In the genomic region with DNA sequence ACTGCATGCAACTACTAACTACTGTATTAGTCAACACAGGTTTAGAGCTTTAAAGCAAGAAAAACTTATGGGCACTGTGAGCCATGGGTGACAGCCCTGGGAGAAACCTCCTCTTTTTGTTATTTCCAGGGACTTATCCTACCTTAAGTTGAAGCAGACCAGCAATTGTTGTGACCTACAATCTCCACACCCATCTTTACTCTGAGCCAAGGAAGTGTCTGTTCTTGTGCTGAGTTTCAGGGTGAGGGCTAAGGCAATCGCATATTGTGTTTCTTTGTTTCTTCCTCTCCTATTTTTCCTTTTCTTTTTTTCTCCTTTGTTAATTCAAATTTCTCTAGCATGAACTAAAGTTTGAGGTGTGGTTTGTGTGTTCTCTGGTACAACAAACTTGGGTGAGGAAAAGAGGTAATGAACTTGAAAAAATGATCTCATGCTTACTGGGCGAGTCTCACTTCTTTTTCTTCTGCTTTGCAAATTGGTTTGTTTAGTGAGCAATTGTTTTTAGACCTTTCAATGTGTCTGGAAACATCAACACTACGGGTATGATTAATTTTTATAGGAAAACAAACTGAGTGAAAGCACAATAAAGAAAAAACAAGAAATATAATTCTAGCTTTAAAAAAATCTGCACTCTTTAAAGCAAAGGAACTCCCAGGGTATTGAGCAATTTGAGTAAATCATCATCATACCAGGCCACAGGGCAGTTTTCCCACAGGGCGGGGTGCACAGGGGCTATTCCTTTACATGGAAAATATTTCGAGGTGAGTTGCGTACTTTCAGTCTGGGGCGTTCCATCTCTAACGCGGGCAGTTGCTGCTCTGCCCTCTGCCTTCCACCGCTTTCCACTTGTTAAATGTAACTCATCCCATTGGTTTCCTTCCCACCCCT, we compare ENCODE assay signal across 18 cellular contexts. TPM values are rescaled to one million over a fixed set of nuclear protein-coding genes. Genes with fewer than 3 reads are reported as not detected.
DNase-seq lines count a peak whose midpoint lies in the region; ATAC-seq, FAIRE-seq and TF ChIP-seq lines count a peak whose summit lies in the region.
"Had no signal": no experiment of that assay in that cellular context is flagged by ENCODE, and none has a peak within 500 bp of the region (broad histone marks: within the 10 kb centered on the region; RNA-seq: fewer than 3 reads in every experiment).

No MANE protein-coding gene starts in this region.

- peak; percentile 26 to 59; a peak in 2 of 5 replicates for TF ChIP-seq EP300 in A549 (IDR thresholded peaks at IDR 0.05)

- H3K4me3 ChIP-seq in A549 (peak overlapping the region; percentile 19; the same call in 2 of the 3 replicates), MG63 (no peak overlapping the region)
- H3K4me3 ChIP-seq: GM12878, thyroid gland had no signal

- H3K9me3 ChIP-seq in A549 (no peaks in the 10 kb centered on the region), MG63 (no peaks in the 10 kb centered on the region; the same call in 1 of the 2 replicates)
- H3K9me3 ChIP-seq: thyroid gland had no signal

- peak; percentile 26; the same call in 1 of the 2 replicates for TF ChIP-seq POLR2A in A549 (IDR thresholded peaks at IDR 0.05; ENCODE audit: low read length)

- DNase-seq in A549 (ENCODE audit: low read depth in 1 of 2, low spot score in 1 of 2) (peak; percentile 76 to 96), MG63 (peak; percentile 24), dedifferentiated amniotic fluid mesenchymal stem cell (ENCODE audit: extremely low spot score) (peak; percentile 47), mucosa of gallbladder (ENCODE audit: low spot score) (peak; percentile 39), SHP77 treated with DMSO at 0.1 percent for 48 hours (lab: John Stamatoyannopoulos, UW) (no peak), T-helper 2 cell (no peak)
- no peak for DNase-seq in stimulated activated naive CD8-positive, alpha-beta T cell treated with anti-CD3 and anti-CD28 coated beads, Interleukin-15, Interleukin-2, amounts not matched to agents 100 U/mL and 50 U/mL, for 24 hours
- DNase-seq: activated CD4-positive, alpha-beta memory T cell treated with anti-CD3 and anti-CD28 coated beads, Interleukin-2, amount 10 ng/mL, durations not matched to agents 7 days and 5 days; cerebellar nuclear complex; NCI-H446; RPMI8226; T-helper 9 cell; thyroid gland had no signal

- POLR2A ChIA-PET in A549 (lab: Yijun Ruan, JAX), result interaction anchor here (1.7 kb wide), 1 partner anchor 65 kb away, joined by 8 read pairs; a partner anchor contains a TSS

- WGBS in A549 (ENCODE audit: missing lambda C conversion rate), result under 1% methylated on average over 10 of the region's 10 CpGs

- no peaks in the 10 kb centered on the region for H3K27me3 ChIP-seq in MG63
- H3K27me3 ChIP-seq: thyroid gland had no signal

- peak in 1 of 2 experiments; percentile 36; a peak in 3 of 5 replicates for TF ChIP-seq RAD21 in A549 (conservative IDR thresholded peaks at IDR 0.05 in 1 of 2, IDR thresholded peaks at IDR 0.05 in 1 of 2)

- CTCF ChIA-PET in A549 (lab: Yijun Ruan, JAX), result interaction anchor here (0.7 to 1.7 kb wide), 6 partner anchors 9 to 142 kb away, joined by 3 to 6 read pairs (median 4); a partner anchor contains a TSS

- H3K27ac ChIP-seq in A549, result peak overlapping the region; percentile 91 to 96
- H3K27ac ChIP-seq: thyroid gland had no signal

- ATAC-seq in A549, result peak; percentile 91
- no peak for ATAC-seq in stimulated activated naive CD8-positive, alpha-beta T cell treated with anti-CD3 and anti-CD28 coated beads, Interleukin-15, Interleukin-2, amounts not matched to agents 100 U/mL and 50 U/mL, for 24 hours
- no peak for ATAC-seq in HG02623 (IDR thresholded peaks at IDR 0.05; ENCODE audit: unreplicated experiment)
- ATAC-seq: GM12878; natural killer cell treated with Interleukin-12 subunit alpha and Interleukin-12 subunit beta and Interleukin-15 and Interleukin-18, amount 100 ng/mL, for 72 hours had no signal

- FAIRE-seq in A549 (lab: Jason Lieb, UNC), result peak; percentile 95
- FAIRE-seq: GM12878 had no signal

- no peaks in the 10 kb centered on the region for H3K36me3 ChIP-seq in MG63
- H3K36me3 ChIP-seq: thyroid gland had no signal

- no peak for TF ChIP-seq CTCF in A549 (IDR thresholded peaks at IDR 0.05)

- peak overlapping the region; percentile 86 for H3K4me2 ChIP-seq in A549

- peaks cover 63% of the 10 kb centered on the region for H3K4me1 ChIP-seq in A549
- H3K4me1 ChIP-seq: thyroid gland had no signal

TF ChIP-seq in A549, 52 proteins besides CTCF, POLR2A, EP300 and RAD21 (continues in another document):
- TF ChIP-seq EHMT2 (IDR thresholded peaks at IDR 0.05; ENCODE audit: low read depth), result no peak
- no peak for TF ChIP-seq RCOR1 (IDR thresholded peaks at IDR 0.05; ENCODE audit: low read depth, low read length)
- peak; percentile 54 to 75; a peak in 3 of 5 replicates for TF ChIP-seq JUN (IDR thresholded peaks at IDR 0.05)
- no peak for TF ChIP-seq NPAS2 (CRISPR knock-in tag; IDR thresholded peaks at IDR 0.05; ENCODE audit: borderline replicate concordance)
- TF ChIP-seq RFX5 (IDR thresholded peaks at IDR 0.05), result no peak
- TF ChIP-seq, protein P1, sequence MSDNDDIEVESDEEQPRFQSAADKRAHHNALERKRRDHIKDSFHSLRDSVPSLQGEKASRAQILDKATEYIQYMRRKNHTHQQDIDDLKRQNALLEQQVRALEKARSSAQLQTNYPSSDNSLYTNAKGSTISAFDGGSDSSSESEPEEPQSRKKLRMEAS (IDR thresholded peaks at IDR 0.05), result peak; percentile 54
- no peak for TF ChIP-seq CBX2 (IDR thresholded peaks at IDR 0.05; ENCODE audit: borderline replicate concordance, low read depth)
- 0 out of 2 replicates have a peak, but pooled peaks have one; percentile 4 for TF ChIP-seq HOXB13 (CRISPR knock-in tag; IDR thresholded peaks at IDR 0.05; ENCODE audit: low read depth)
- no peak for TF ChIP-seq HOXA7 (CRISPR knock-in tag; IDR thresholded peaks at IDR 0.05)
- no peak for TF ChIP-seq ZFP36 (IDR thresholded peaks at IDR 0.05; ENCODE audit: borderline replicate concordance, partially characterized antibody)
- no peak for TF ChIP-seq CBX8 (IDR thresholded peaks at IDR 0.05)
- TF ChIP-seq, protein P2, sequence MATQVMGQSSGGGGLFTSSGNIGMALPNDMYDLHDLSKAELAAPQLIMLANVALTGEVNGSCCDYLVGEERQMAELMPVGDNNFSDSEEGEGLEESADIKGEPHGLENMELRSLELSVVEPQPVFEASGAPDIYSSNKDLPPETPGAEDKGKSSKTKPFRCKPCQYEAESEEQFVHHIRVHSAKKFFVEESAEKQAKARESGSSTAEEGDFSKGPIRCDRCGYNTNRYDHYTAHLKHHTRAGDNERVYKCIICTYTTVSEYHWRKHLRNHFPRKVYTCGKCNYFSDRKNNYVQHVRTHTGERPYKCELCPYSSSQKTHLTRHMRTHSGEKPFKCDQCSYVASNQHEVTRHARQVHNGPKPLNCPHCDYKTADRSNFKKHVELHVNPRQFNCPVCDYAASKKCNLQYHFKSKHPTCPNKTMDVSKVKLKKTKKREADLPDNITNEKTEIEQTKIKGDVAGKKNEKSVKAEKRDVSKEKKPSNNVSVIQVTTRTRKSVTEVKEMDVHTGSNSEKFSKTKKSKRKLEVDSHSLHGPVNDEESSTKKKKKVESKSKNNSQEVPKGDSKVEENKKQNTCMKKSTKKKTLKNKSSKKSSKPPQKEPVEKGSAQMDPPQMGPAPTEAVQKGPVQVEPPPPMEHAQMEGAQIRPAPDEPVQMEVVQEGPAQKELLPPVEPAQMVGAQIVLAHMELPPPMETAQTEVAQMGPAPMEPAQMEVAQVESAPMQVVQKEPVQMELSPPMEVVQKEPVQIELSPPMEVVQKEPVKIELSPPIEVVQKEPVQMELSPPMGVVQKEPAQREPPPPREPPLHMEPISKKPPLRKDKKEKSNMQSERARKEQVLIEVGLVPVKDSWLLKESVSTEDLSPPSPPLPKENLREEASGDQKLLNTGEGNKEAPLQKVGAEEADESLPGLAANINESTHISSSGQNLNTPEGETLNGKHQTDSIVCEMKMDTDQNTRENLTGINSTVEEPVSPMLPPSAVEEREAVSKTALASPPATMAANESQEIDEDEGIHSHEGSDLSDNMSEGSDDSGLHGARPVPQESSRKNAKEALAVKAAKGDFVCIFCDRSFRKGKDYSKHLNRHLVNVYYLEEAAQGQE (IDR thresholded peaks at IDR 0.05), result no peak
- TF ChIP-seq CEBPB (IDR thresholded peaks at IDR 0.05), result peak; percentile 94 to 98
- TF ChIP-seq, protein P3, sequence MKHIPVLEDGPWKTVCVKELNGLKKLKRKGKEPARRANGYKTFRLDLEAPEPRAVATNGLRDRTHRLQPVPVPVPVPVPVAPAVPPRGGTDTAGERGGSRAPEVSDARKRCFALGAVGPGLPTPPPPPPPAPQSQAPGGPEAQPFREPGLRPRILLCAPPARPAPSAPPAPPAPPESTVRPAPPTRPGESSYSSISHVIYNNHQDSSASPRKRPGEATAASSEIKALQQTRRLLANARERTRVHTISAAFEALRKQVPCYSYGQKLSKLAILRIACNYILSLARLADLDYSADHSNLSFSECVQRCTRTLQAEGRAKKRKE (CRISPR knock-in tag; IDR thresholded peaks at IDR 0.05; ENCODE audit: low read depth), result no peak
- no peak for TF ChIP-seq EHF (CRISPR knock-in tag; IDR thresholded peaks at IDR 0.05)
- TF ChIP-seq CHD4 (IDR thresholded peaks at IDR 0.05; ENCODE audit: borderline replicate concordance), result no peak
- TF ChIP-seq FOSB (CRISPR knock-in tag; IDR thresholded peaks at IDR 0.05), result no peak
- 0 out of 2 replicates have a peak, but pooled peaks have one; percentile 25 for TF ChIP-seq MYC (IDR thresholded peaks at IDR 0.05; ENCODE audit: borderline replicate concordance, low read length)
- TF ChIP-seq ESRRA (IDR thresholded peaks at IDR 0.05; ENCODE audit: borderline replicate concordance, low read length), result no peak
- no peak for TF ChIP-seq RNF2 (IDR thresholded peaks at IDR 0.05; ENCODE audit: borderline replicate concordance, low read depth)

RNA-seq across cellular contexts. Expression of a gene that starts 2.7 kb away (rescaled TPM):
- polyA plus RNA-seq in A549 (2011; rRNA removed) (36.7 and 53.5 TPM in 2 replicates), A549 (2017; fragmentation: RNase III; extraction: RNeasy Plus Mini Kit Qiagen cat#74134 plus additional on column Dnase treatment) (7.0 to 7.1 TPM (median 7.1 TPM) in 3 replicates)
- polyA plus RNA-seq in A549 (2012; cell fraction: cytosol; rRNA removed), result 23.0 and 26.7 TPM in 2 replicates
- polyA plus RNA-seq in A549 (2012; cell fraction: nucleus; rRNA removed), result 13.4 and 23.4 TPM in 2 replicates
- polyA minus RNA-seq in A549 (2011; rRNA and poly(A)+ RNA removed), result 26.4 and 35.0 TPM in 2 replicates
- not detected in 2 replicates for total RNA-seq in MG63 (2014; rRNA removed; shearing (Covaris generic); ENCODE audit: low replicate concordance)
- total RNA-seq in mucosa of gallbladder, result 37.1 TPM
- total RNA-seq: activated CD4-positive, alpha-beta memory T cell treated with anti-CD3 and anti-CD28 coated beads, Interleukin-2, amount 10 ng/mL, durations not matched to agents 7 days and 5 days; GM12878; natural killer cell treated with Interleukin-12 subunit alpha and Interleukin-12 subunit beta and Interleukin-15 and Interleukin-18, amount 100 ng/mL, for 72 hours; thyroid gland had no signal
- polyA plus RNA-seq: GM12878 had no signal

RNA-seq across cellular contexts. Expression of a gene that starts 30.1 kb away (rescaled TPM):
- polyA plus RNA-seq in A549 (2011; rRNA removed) (0.08 TPM in 1 of 2 replicates, not detected in the other), A549 (2017; fragmentation: RNase III; extraction: RNeasy Plus Mini Kit Qiagen cat#74134 plus additional on column Dnase treatment) (not detected in 3 replicates)
- 0.01 TPM in 1 of 2 replicates, not detected in the other for polyA plus RNA-seq in A549 (2012; cell fraction: cytosol; rRNA removed)
- not detected in 2 replicates for polyA plus RNA-seq in A549 (2012; cell fraction: nucleus; rRNA removed)
- polyA minus RNA-seq in A549 (2011; rRNA and poly(A)+ RNA removed), result 0.39 TPM in 1 of 2 replicates, not detected in the other
- total RNA-seq in MG63 (2014; rRNA removed; shearing (Covaris generic); ENCODE audit: low replicate concordance), result not detected in 2 replicates
- not detected for total RNA-seq in mucosa of gallbladder
- total RNA-seq: activated CD4-positive, alpha-beta memory T cell treated with anti-CD3 and anti-CD28 coated beads, Interleukin-2, amount 10 ng/mL, durations not matched to agents 7 days and 5 days; GM12878; kidney epithelial cell; natural killer cell treated with Interleukin-12 subunit alpha and Interleukin-12 subunit beta and Interleukin-15 and Interleukin-18, amount 100 ng/mL, for 72 hours had no signal
- polyA plus RNA-seq: AG04450, GM12878 had no signal

Comparison
In these comparisons a context has a peak if more than half of its experiments do, and no peak if none do; other contexts are left out.
1. ATAC-seq: peak in A549 (2 of 2); none in stimulated activated naive CD8-positive, alpha-beta T cell treated with anti-CD3 and anti-CD28 coated beads, Interleukin-15, Interleukin-2, amounts not matched to agents 100 U/mL and 50 U/mL, for 24 hours (single experiment) and HG02623 (single experiment).
2. DNase-seq: peak in A549 (2 of 2), MG63 (single experiment), dedifferentiated amniotic fluid mesenchymal stem cell (single experiment) and mucosa of gallbladder (single experiment); none in SHP77 treated with DMSO at 0.1 percent for 48 hours (single experiment), stimulated activated naive CD8-positive, alpha-beta T cell treated with anti-CD3 and anti-CD28 coated beads, Interleukin-15, Interleukin-2, amounts not matched to agents 100 U/mL and 50 U/mL, for 24 hours (single experiment) and T-helper 2 cell (0 of 5).
3. RNA of a gene that starts 2.7 kb away (total RNA-seq): 37.1 TPM in mucosa of gallbladder (single experiment); not detected in MG63; every median in the first group is over 10 times any median in the second.